ENCODE assay signal across 8 cellular contexts in genomic region chr1:92536593-92537332, GRCh38. TPM values are rescaled to one million over a fixed set of nuclear protein-coding genes. Genes with fewer than 3 reads are reported as not detected.
DNase-seq lines count a peak whose midpoint lies in the region; ATAC-seq and TF ChIP-seq lines count a peak whose summit lies in the region.

No MANE protein-coding gene starts in this region.

- H3K4me1 ChIP-seq in esophagus muscularis mucosa: peaks cover 0 to 8% (median 3%) of the 10 kb centered on the region in 4 donors

- TF ChIP-seq EP300 in esophagus muscularis mucosa (IDR thresholded peaks at IDR 0.05): no peak

- no peaks in the 10 kb centered on the region for H3K27me3 ChIP-seq in esophagus muscularis mucosa

- ATAC-seq in GM18499 (IDR thresholded peaks at IDR 0.05; ENCODE audit: insufficient read depth, unreplicated experiment): peak; percentile 50
- peak; percentile 53 for ATAC-seq in GM21737 (IDR thresholded peaks at IDR 0.05; ENCODE audit: unreplicated experiment)

- no peak overlapping the region for H3K27ac ChIP-seq in esophagus muscularis mucosa (replicated peaks in 1 of 4)

- no peaks in the 10 kb centered on the region for H3K9me3 ChIP-seq in esophagus muscularis mucosa

- no peak for TF ChIP-seq CTCF in epithelial cell of proximal tubule (conservative IDR thresholded peaks at IDR 0.05; ENCODE audit: low read depth, low read length)
- no peak for TF ChIP-seq CTCF in esophagus muscularis mucosa (IDR thresholded peaks at IDR 0.05)

- peak; percentile 66 for DNase-seq in M059J (ENCODE audit: low read depth)
- peak; percentile 72 for DNase-seq in epithelial cell of proximal tubule (ENCODE audit: low read depth)
- DNase-seq in cerebellar nuclear complex (lab: John Stamatoyannopoulos, UW): no peak
- DNase-seq in erythroblast (lab: John Stamatoyannopoulos, UW): no peak
- DNase-seq in stimulated activated CD4-positive, alpha-beta T cell treated with anti-CD3 and anti-CD28 coated beads, Interleukin-2, amount 100 ng/mL, for 48 hours: no peak
- DNase-seq in esophagus muscularis mucosa (ENCODE audit: extremely low spot score): no peak

- TF ChIP-seq POLR2A in erythroblast (IDR thresholded peaks at IDR 0.05; ENCODE audit: low read length): no peak
- TF ChIP-seq POLR2A in esophagus muscularis mucosa (IDR thresholded peaks at IDR 0.05; ENCODE audit: low read depth): no peak

- H3K4me3 ChIP-seq in epithelial cell of proximal tubule (ENCODE audit: low read depth, low read length) (no peak overlapping the region), esophagus muscularis mucosa (no peak overlapping the region)

- intact Hi-C loops in esophagus muscularis mucosa (cut with DNase I): no loop called here

- no peaks in the 10 kb centered on the region for H3K36me3 ChIP-seq in esophagus muscularis mucosa

- WGBS in esophagus muscularis mucosa: 79% methylated on average over 3 of the region's 3 CpGs

RNA-seq across cellular contexts. Expression of gene GFI1, which starts 50.0 kb away (rescaled TPM):
- total RNA-seq in M059J (2014; rRNA removed; shearing (Covaris generic)): 2.0 and 2.3 TPM in 2 replicates
- total RNA-seq in epithelial cell of proximal tubule (0.12 and 0.14 TPM in 2 replicates), esophagus muscularis mucosa (1 to 10 TPM in 1 of 4 donors, under 1 TPM in 3; 0.32 to 3.3 (median 0.81) TPM)

Comparison
In these comparisons a context has a peak if more than half of its experiments do, and no peak if none do; other contexts are left out.
1. DNase-seq: peak in M059J (single experiment) and epithelial cell of proximal tubule (single experiment); none in cerebellar nuclear complex (0 of 2), erythroblast (0 of 2), stimulated activated CD4-positive, alpha-beta T cell treated with anti-CD3 and anti-CD28 coated beads, Interleukin-2, amount 100 ng/mL, for 48 hours (0 of 2) and esophagus muscularis mucosa (single experiment).